19 cellular contexts compared by ENCODE assay signal in genomic region chr5:127599321-127599720, GRCh38. TPM values are rescaled to one million over a fixed set of nuclear protein-coding genes. Genes with fewer than 3 reads are reported as not detected.
A peak's percentile ranks its signal among the peaks of the same experiment; 100 is the strongest.
DNase-seq lines count a peak whose midpoint lies in the region; ATAC-seq, FAIRE-seq and TF ChIP-seq lines count a peak whose summit lies in the region.
"Had no signal": no experiment of that assay in that cellular context is flagged by ENCODE, and none has a peak within 500 bp of the region (broad histone marks: within the 10 kb centered on the region; RNA-seq: fewer than 3 reads in every experiment).

No MANE protein-coding gene starts in this region.

- no peaks in the 10 kb centered on the region for H3K27me3 ChIP-seq in dorsolateral prefrontal cortex

- FAIRE-seq in GM12891 (lab: Jason Lieb, UNC): no peak
- FAIRE-seq: HepG2, HTR-8/SVneo had no signal

- DNase-seq in Right ventricle myocardium inferior (ENCODE audit: missing footprints) (no peak), left cardiac atrium (no peak), kidney glomerular epithelial cell (lab: John Stamatoyannopoulos, UW) (peak; percentile 67), renal cortical epithelial cell (ENCODE audit: low read depth) (peak; percentile 59), dorsolateral prefrontal cortex (no peak), GM12891 (ENCODE audit: insufficient read length, low spot score) (no peak)
- DNase-seq in activated effector memory CD4-positive, alpha-beta T cell treated with Interleukin-2 at 50 U/mL for 16 hours: no peak
- DNase-seq: CD8-positive, alpha-beta T cell; COR-L47; DMS53; GF-D8; GOT3; H9 had no signal

- no peak for TF ChIP-seq POLR2A in GM12891 (IDR thresholded peaks at IDR 0.05; ENCODE audit: low read depth, low read length)

- H3K27ac ChIP-seq in dorsolateral prefrontal cortex: no peak overlapping the region
- H3K27ac ChIP-seq: 22Rv1 had no signal

- intact Hi-C loops in Right ventricle myocardium inferior (cut with DNase I): no loop called here
- intact Hi-C loops in left cardiac atrium (cut with DNase I): no loop called here
- intact Hi-C loops in dorsolateral prefrontal cortex (cut with DNase I): no loop called here

- peak; percentile 20 for ATAC-seq in Right ventricle myocardium inferior
- ATAC-seq in left cardiac atrium: no peak
- ATAC-seq: CD8-positive, alpha-beta T cell; HepG2 had no signal

- no peak for TF ChIP-seq CTCF in dorsolateral prefrontal cortex (IDR thresholded peaks at IDR 0.05 in 54 of 56, conservative IDR thresholded peaks at IDR 0.05 in 2 of 56; ENCODE audit: low read depth in 1 of 56, partially characterized antibody in 56 of 56)

- H3K4me3 ChIP-seq in dorsolateral prefrontal cortex: no peak overlapping the region

TF ChIP-seq in GM12891, 5 proteins besides CTCF, POLR2A, EP300 and RAD21:
- TF ChIP-seq SPI1 (IDR thresholded peaks at IDR 0.05; ENCODE audit: low read depth, low read length): no peak
- TF ChIP-seq POU2F2 (IDR thresholded peaks at IDR 0.05; ENCODE audit: low read depth, low read length): no peak
- no peak for TF ChIP-seq PAX5 (IDR thresholded peaks at IDR 0.05; ENCODE audit: insufficient read depth, low read length, severe bottlenecking)
- TF ChIP-seq TAF1 (IDR thresholded peaks at IDR 0.05; ENCODE audit: low read depth, low read length): no peak
- TF ChIP-seq POLR2AphosphoS5 (IDR thresholded peaks at IDR 0.05; ENCODE audit: low read depth, low read length): no peak

RNA-seq across cellular contexts. Expression of gene CTXN3, which starts 49.6 kb away (rescaled TPM):
- total RNA-seq in Right ventricle myocardium inferior (not detected), left cardiac atrium (not detected), renal cortical epithelial cell (not detected in 2 replicates), dorsolateral prefrontal cortex (10 to 100 TPM in 81 of 120 experiments, 1 to 10 TPM in 39; 1.4 to 43.9 (median 13.0) TPM)
- not detected for polyA plus RNA-seq in GM12891 (2012; ENCODE audit: low read depth, missing spikeins)
- total RNA-seq: A673; CD8-positive, alpha-beta T cell; H9; HepG2 had no signal
- polyA plus RNA-seq: BJ, CD14-positive monocyte, HepG2 had no signal

Comparison
In these comparisons a context has a peak if more than half of its experiments do, and no peak if none do; other contexts are left out.
1. DNase-seq: peak in kidney glomerular epithelial cell (single experiment) and renal cortical epithelial cell (single experiment); none in Right ventricle myocardium inferior (single experiment), left cardiac atrium (single experiment), dorsolateral prefrontal cortex (0 of 10), activated effector memory CD4-positive, alpha-beta T cell treated with Interleukin-2 at 50 U/mL for 16 hours (single experiment) and GM12891 (single experiment).